9 cellular contexts compared by ENCODE assay signal in the genomic region with DNA sequence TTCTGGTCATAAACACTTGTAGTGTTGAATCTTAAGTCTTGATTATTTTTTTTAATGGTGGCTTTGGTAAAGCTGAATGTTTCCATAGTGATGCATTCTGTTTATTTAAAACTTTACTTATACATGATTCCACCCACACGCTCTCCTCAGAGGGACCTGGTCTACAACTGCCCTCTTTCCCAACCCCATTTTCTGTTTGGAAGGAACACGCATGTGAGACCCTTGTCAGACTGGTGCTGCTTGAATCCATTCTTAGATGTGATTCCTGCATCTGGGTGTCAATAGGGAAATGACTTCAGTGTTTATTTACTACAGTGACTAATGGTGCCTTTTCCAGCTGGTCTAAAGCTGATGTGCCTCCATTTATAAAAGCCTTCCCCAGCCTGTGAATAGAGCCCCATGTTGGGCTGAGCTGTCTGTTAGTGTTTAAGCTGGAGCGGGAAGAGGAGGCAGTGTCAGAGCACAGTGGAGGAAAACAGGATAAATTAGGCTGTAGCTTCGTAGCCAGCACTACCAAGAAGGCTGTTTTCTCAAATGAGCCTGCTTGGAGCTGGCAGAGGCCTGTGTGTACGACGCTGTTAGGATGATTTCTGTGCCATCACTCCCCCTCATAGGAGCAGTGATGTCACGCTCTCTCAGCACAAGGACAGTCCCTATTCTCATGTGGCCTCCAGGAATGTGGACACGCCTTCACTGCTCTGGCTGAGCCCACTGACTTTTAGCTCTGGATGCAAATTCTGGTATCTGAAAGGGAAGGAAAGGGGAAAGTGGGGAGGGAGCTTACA. TPM values are rescaled to one million over a fixed set of nuclear protein-coding genes. Genes with fewer than 3 reads are reported as not detected.
DNase-seq lines count a peak whose midpoint lies in the region; ATAC-seq and TF ChIP-seq lines count a peak whose summit lies in the region.
"Had no signal": no experiment of that assay in that cellular context is flagged by ENCODE, and none has a peak within 500 bp of the region (broad histone marks: within the 10 kb centered on the region; RNA-seq: fewer than 3 reads in every experiment).

No MANE protein-coding gene starts in this region.

- TF ChIP-seq CTCF in astrocyte of the spinal cord (IDR thresholded peaks at IDR 0.05; ENCODE audit: low read depth, low read length), result no peak
- TF ChIP-seq CTCF in hepatocyte (IDR thresholded peaks at IDR 0.05; ENCODE audit: poor library complexity), result no peak

- peaks cover 0 to 35% (median 10%) of the 10 kb centered on the region in 3 donors for H3K36me3 Mint-ChIP-seq in naive thymus-derived CD8-positive, alpha-beta T cell

- no peak for ATAC-seq in naive thymus-derived CD8-positive, alpha-beta T cell

- H2AFZ ChIP-seq in hepatocyte, result no peak overlapping the region

- H3K9me3 Mint-ChIP-seq in naive thymus-derived CD8-positive, alpha-beta T cell, result no peaks in the 10 kb centered on the region

- in situ Hi-C loops in astrocyte of the spinal cord (cut with HindIII; ENCODE audit: low sequenced_read_pairs), result no loop called here

- H3K4me3 Mint-ChIP-seq in naive thymus-derived CD8-positive, alpha-beta T cell, result no peak overlapping the region

- DNase-seq in ELR (ENCODE audit: low read depth), result peak; percentile 65
- DNase-seq in astrocyte of the spinal cord (ENCODE audit: low read depth, low spot score), result peak; percentile 66
- peak; percentile 57 for DNase-seq in hepatocyte (ENCODE audit: low spot score)
- DNase-seq in T-helper 2 cell, result no peak
- DNase-seq in KG1 (lab: John Stamatoyannopoulos, UW), result no peak
- no peak for DNase-seq in naive thymus-derived CD8-positive, alpha-beta T cell
- DNase-seq in activated CD4-positive, CD25-positive, alpha-beta regulatory T cell treated with anti-CD3 and anti-CD28 coated beads, Interleukin-2, amount 50 U/mL, for 72 hours, result no peak
- DNase-seq: NCI-H146 had no signal

- peak overlapping the region; percentile 7 for H3K4me2 ChIP-seq in hepatocyte

- no peaks in the 10 kb centered on the region for H3K9me2 ChIP-seq in hepatocyte (replicated peaks; ENCODE audit: insufficient read depth)

- H3K9me3 ChIP-seq in hepatocyte (ENCODE audit: low read depth), result no peaks in the 10 kb centered on the region

- POLR2A ChIA-PET in naive thymus-derived CD8-positive, alpha-beta T cell (lab: Charles Lee), result no interaction called here

- H3K27ac Mint-ChIP-seq in naive thymus-derived CD8-positive, alpha-beta T cell, result no peak overlapping the region

- peaks cover 0 to 3% (median 0%) of the 10 kb centered on the region in 4 donors for H3K4me1 Mint-ChIP-seq in naive thymus-derived CD8-positive, alpha-beta T cell

- peaks cover 21% of the 10 kb centered on the region for H3K4me1 ChIP-seq in hepatocyte (ENCODE audit: insufficient read depth)
- peaks cover 44% of the 10 kb centered on the region for H3K4me1 ChIP-seq in rectal smooth muscle tissue (ENCODE audit: control insufficient read depth, insufficient read depth, low read length)

- no peaks in the 10 kb centered on the region for H3K79me2 ChIP-seq in hepatocyte

- no peak overlapping the region for H3K4me3 ChIP-seq in astrocyte of the spinal cord (ENCODE audit: low read depth, low read length)
- H3K4me3 ChIP-seq in hepatocyte, result no peak overlapping the region
- no peak overlapping the region for H3K4me3 ChIP-seq in rectal smooth muscle tissue (ENCODE audit: low read length)

- H3K27me3 ChIP-seq in hepatocyte (no peaks in the 10 kb centered on the region), rectal smooth muscle tissue (ENCODE audit: control insufficient read depth, insufficient read depth, low read length) (no peaks in the 10 kb centered on the region)

- no peaks in the 10 kb centered on the region for H3K27me3 Mint-ChIP-seq in naive thymus-derived CD8-positive, alpha-beta T cell

- H3K27ac ChIP-seq in hepatocyte, result peak overlapping the region; percentile 86
- peak overlapping the region; percentile 73 for H3K27ac ChIP-seq in rectal smooth muscle tissue (ENCODE audit: low read depth, low read length)

- WGBS in hepatocyte (ENCODE audit: low lambda C conversion rate, missing lambda C conversion rate), result 64% methylated on average over 8 of the region's 8 CpGs

- H3K36me3 ChIP-seq in hepatocyte (replicated peaks; ENCODE audit: insufficient read depth, low read depth) (no peaks in the 10 kb centered on the region), rectal smooth muscle tissue (ENCODE audit: control insufficient read depth, insufficient read depth, low read length) (peaks cover 10% of the 10 kb centered on the region)

- H3K9ac ChIP-seq in rectal smooth muscle tissue (ENCODE audit: low read length), result no peak overlapping the region

- no peaks in the 10 kb centered on the region for H4K20me1 ChIP-seq in hepatocyte (ENCODE audit: insufficient read depth, poor library complexity, severe bottlenecking)

RNA-seq across cellular contexts. Expression of a gene that starts 18.9 kb away (rescaled TPM):
- total RNA-seq in hepatocyte, result 23.2 and 30.7 TPM in 2 replicates
- polyA plus RNA-seq in hepatocyte, result 9.3 and 13.3 TPM in 2 replicates
- not detected for total RNA-seq in naive thymus-derived CD8-positive, alpha-beta T cell
- polyA plus RNA-seq in naive thymus-derived CD8-positive, alpha-beta T cell, result not detected

RNA-seq across cellular contexts. Expression of a gene that starts 42.9 kb away (rescaled TPM):
- total RNA-seq in hepatocyte, result 22.0 and 27.2 TPM in 2 replicates
- 18.2 and 23.8 TPM in 2 replicates for polyA plus RNA-seq in hepatocyte
- 10 to 100 TPM; 44.9 to 55.0 TPM for total RNA-seq in naive thymus-derived CD8-positive, alpha-beta T cell
- polyA plus RNA-seq in naive thymus-derived CD8-positive, alpha-beta T cell, result 10 to 100 TPM; 37.6 to 45.2 (median 40.4) TPM

Comparison
In these comparisons a context has a peak if more than half of its experiments do, and no peak if none do; other contexts are left out.
1. DNase-seq: peak in ELR (single experiment), astrocyte of the spinal cord (single experiment) and hepatocyte (single experiment); none in T-helper 2 cell (0 of 5), KG1 (single experiment), naive thymus-derived CD8-positive, alpha-beta T cell (0 of 10) and activated CD4-positive, CD25-positive, alpha-beta regulatory T cell treated with anti-CD3 and anti-CD28 coated beads, Interleukin-2, amount 50 U/mL, for 72 hours (single experiment).
2. RNA of a gene that starts 18.9 kb away (total RNA-seq): 23.2 to 30.7 TPM in hepatocyte; not detected in naive thymus-derived CD8-positive, alpha-beta T cell; every median in the first group is over 10 times any median in the second.